In genomic region chrX:153469811-153470410, GRCh38 we compare ENCODE assay signal across 1 cellular context.
TF ChIP-seq lines count a peak whose summit lies in the region.

No MANE protein-coding gene starts in this region.

TF ChIP-seq in GM12878, 131 proteins besides CTCF, POLR2A, EP300 and RAD21:
- TF ChIP-seq MXI1 (IDR thresholded peaks at IDR 0.05; ENCODE audit: low read depth, low read length) (peak; percentile 55; the same call in 1 of the 2 replicates), REST (IDR thresholded peaks at IDR 0.05; ENCODE audit: low read depth, low read length) (peak; percentile 80), CBX3 (IDR thresholded peaks at IDR 0.05; ENCODE audit: borderline replicate concordance, low read depth) (no peak), SIN3A (IDR thresholded peaks at IDR 0.05; ENCODE audit: low read depth, low read length) (peak; percentile 21; the same call in 1 of the 2 replicates), KLF5 (IDR thresholded peaks at IDR 0.05; ENCODE audit: partially characterized antibody) (no peak), HCFC1 (IDR thresholded peaks at IDR 0.05; ENCODE audit: low read length) (no peak), NKRF (conservative IDR thresholded peaks at IDR 0.05) (peak; percentile 78; the same call in 1 of the 2 replicates), DPF2 (IDR thresholded peaks at IDR 0.05) (no peak), BHLHE40 (IDR thresholded peaks at IDR 0.05; ENCODE audit: borderline replicate concordance in 1 of 2, low read depth in 2 of 2, low read length in 1 of 2) (peak in 1 of 2 experiments; percentile 43; a peak in 1 of 4 replicates)
